ENCODE assay signal across 8 cellular contexts in genomic region chrX:53317365-53318069, GRCh38. TPM values are rescaled to one million over a fixed set of nuclear protein-coding genes. Genes with fewer than 3 reads are reported as not detected.
A peak's percentile ranks its signal among the peaks of the same experiment; 100 is the strongest.
DNase-seq lines count a peak whose midpoint lies in the region; ATAC-seq, FAIRE-seq and TF ChIP-seq lines count a peak whose summit lies in the region.

No MANE protein-coding gene starts in this region.

- H3K27me3 ChIP-seq in BJ (ENCODE audit: control insufficient read depth, insufficient read depth, low read length) (peaks cover 18% of the 10 kb centered on the region), right cardiac atrium (ENCODE audit: control insufficient read depth, insufficient read depth) (no peaks in the 10 kb centered on the region), small intestine (ENCODE audit: control insufficient read depth in 2 of 2, insufficient read depth in 2 of 2, low read length in 2 of 2) (peaks cover 0 to 4% of the 10 kb centered on the region in 2 donors)

- ATAC-seq in right cardiac atrium (peak; percentile 74 to 80), HG03045 (IDR thresholded peaks at IDR 0.05; ENCODE audit: unreplicated experiment) (no peak)

- peak; percentile 81 for TF ChIP-seq CTCF in BJ (IDR thresholded peaks at IDR 0.05; ENCODE audit: insufficient read depth, low read depth, low read length)

- no peak for FAIRE-seq in small intestine (lab: Jason Lieb, UNC)

- WGBS in right cardiac atrium = 9% methylated on average over 10 of the region's 10 CpGs
- 6 to 13% (median 7%) methylated on average over 6 to 10 of the region's 10 CpGs for WGBS in small intestine, 3 donors

- DNase-seq in BJ (ENCODE audit: low read depth) (no peak), GM19238 (ENCODE audit: insufficient read length, low spot score) (peak; percentile 77), KG1 (lab: John Stamatoyannopoulos, UW) (peak; percentile 12), T-helper 22 cell (ENCODE audit: low read depth) (peak; percentile 36), anterior cingulate cortex (lab: John Stamatoyannopoulos, UW) (peak in 55 of 58 donors; percentile 5 to 83 (median 44)), right cardiac atrium (peak; percentile 66 to 86 (median 86)), small intestine (peak; percentile 32)

- H3K4me1 ChIP-seq in right cardiac atrium (ENCODE audit: control insufficient read depth, insufficient read depth, low read length) = no peaks in the 10 kb centered on the region
- H3K4me1 ChIP-seq in small intestine (ENCODE audit: control insufficient read depth in 2 of 2, insufficient read depth in 1 of 2, low read depth in 1 of 2, low read length in 1 of 2) = no peaks in the 10 kb centered on the region

- no peak overlapping the region for H3K27ac ChIP-seq in right cardiac atrium (ENCODE audit: low read length)
- H3K27ac ChIP-seq in small intestine (ENCODE audit: low read depth in 1 of 2, low read length in 1 of 2) = no peak overlapping the region

- intact Hi-C loops in right cardiac atrium (cut with DNase I) = loop anchor here in 2 of 4 donors (5.0 to 10.0 kb wide), 2 partner anchors 117 to 120 kb away; partner anchors contain the start of gene HSD17B10 (in 1 of the 2)

- H3K36me3 ChIP-seq in BJ (ENCODE audit: control insufficient read depth, insufficient read depth, low read length) = no peaks in the 10 kb centered on the region
- H3K36me3 ChIP-seq in small intestine (ENCODE audit: control insufficient read depth in 2 of 2, insufficient read depth in 2 of 2, low read length in 2 of 2) = no peaks in the 10 kb centered on the region

- no peak overlapping the region for H3K4me3 ChIP-seq in BJ (ENCODE audit: low read depth, low read length)
- H3K4me3 ChIP-seq in right cardiac atrium (ENCODE audit: low read length) = no peak overlapping the region
- H3K4me3 ChIP-seq in small intestine (ENCODE audit: low read depth in 1 of 2, low read length in 2 of 2) = no peak overlapping the region

- POLR2A ChIA-PET in BJ (lab: Charles Lee) = no interaction called here

- no peaks in the 10 kb centered on the region for H3K9me3 ChIP-seq in right cardiac atrium (ENCODE audit: control insufficient read depth, low read length)
- H3K9me3 ChIP-seq in small intestine (ENCODE audit: control insufficient read depth, low read depth) = no peaks in the 10 kb centered on the region

- CTCF ChIA-PET in BJ (lab: Yijun Ruan, JAX) = interaction anchor here (0.6 to 5.1 kb wide), 21 partner anchors 9 to 233 kb away, joined by 3 to 54 read pairs (median 4); no protein-coding TSS in a partner anchor

RNA-seq across cellular contexts. Expression of gene IQSEC2, which starts 36.1 kb away (rescaled TPM):
- polyA plus RNA-seq in BJ (2011; rRNA removed) (10.6 and 13.5 TPM in 2 replicates), right cardiac atrium (15.1 TPM), small intestine (10 to 100 TPM; 14.9 to 44.5 (median 32.7) TPM)
- 14.7 and 15.5 TPM in 2 replicates for polyA minus RNA-seq in BJ (2011; rRNA and poly(A)+ RNA removed)
- total RNA-seq in right cardiac atrium = 10 to 100 TPM; 11.6 to 15.3 (median 14.6) TPM
